ENCODE assay signal across 1 cellular context in genomic region chr7:66847879-66848810, GRCh38.
TF ChIP-seq lines count a peak whose summit lies in the region.

No MANE protein-coding gene starts in this region.

TF ChIP-seq in GM12878, 131 proteins besides CTCF, POLR2A, EP300 and RAD21 (continued from another document):
- TF ChIP-seq MAX (IDR thresholded peaks at IDR 0.05; ENCODE audit: low read depth, low read length) (no peak), MYC (IDR thresholded peaks at IDR 0.05; ENCODE audit: insufficient read depth, insufficient read length, insufficient replicate concordance, low read length, severe bottlenecking) (no peak)
